Comparison of ENCODE assay signal across 9 cellular contexts in the genomic region with DNA sequence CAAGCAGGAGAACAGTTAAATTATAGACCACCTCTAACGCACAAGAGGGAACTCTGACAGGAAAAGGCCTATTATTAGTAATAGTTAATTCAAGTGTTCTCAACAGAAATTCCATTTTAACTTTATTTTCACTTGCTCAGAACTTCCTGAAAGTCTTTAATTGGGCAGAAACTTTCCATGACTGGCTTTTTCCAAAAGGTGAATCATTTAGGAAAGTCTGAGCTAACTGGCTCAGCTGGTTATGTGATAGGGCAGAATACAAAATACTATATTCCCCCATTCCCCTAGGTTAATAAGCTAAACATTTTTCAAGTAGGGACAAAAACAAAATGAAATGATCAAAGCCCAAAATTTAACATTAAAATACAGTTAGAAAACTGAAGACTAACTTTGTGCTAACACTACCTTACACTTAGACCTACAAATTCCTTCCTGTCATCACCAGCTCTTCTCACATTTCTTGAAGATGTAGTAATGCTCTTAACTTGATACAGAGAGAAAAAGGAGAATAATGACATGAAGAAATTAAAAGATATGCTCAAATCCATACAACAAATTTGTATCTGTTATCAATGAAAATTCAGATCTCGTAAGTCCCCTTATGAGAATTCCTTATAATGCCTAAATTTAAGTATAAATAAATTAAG. TPM values are rescaled to one million over a fixed set of nuclear protein-coding genes. Genes with fewer than 3 reads are reported as not detected.
DNase-seq lines count a peak whose midpoint lies in the region; ATAC-seq, FAIRE-seq and TF ChIP-seq lines count a peak whose summit lies in the region.
"Had no signal": no experiment of that assay in that cellular context is flagged by ENCODE, and none has a peak within 500 bp of the region (broad histone marks: within the 10 kb centered on the region; RNA-seq: fewer than 3 reads in every experiment).

No MANE protein-coding gene starts in this region.

- H3K9me3 Mint-ChIP-seq in neural progenitor cell: no peaks in the 10 kb centered on the region

- intact Hi-C loops in cardiac septum (cut with DNase I): loop anchor here (5.0 kb wide), 2 partner anchors 170 to 205 kb away; no protein-coding TSS in a partner anchor
- intact Hi-C loops in endothelial cell of umbilical vein (cut with micrococcal nuclease): loop anchor here (1.0 to 2.0 kb wide), 2 partner anchors 157 to 168 kb away; no protein-coding TSS in a partner anchor

- H3K27me3 ChIP-seq in cardiac muscle cell (no peaks in the 10 kb centered on the region), endothelial cell of umbilical vein (ENCODE audit: control insufficient read depth in 2 of 2, insufficient read depth in 2 of 2, low read length in 2 of 2) (no peaks in the 10 kb centered on the region), muscle layer of duodenum (ENCODE audit: low read depth, low read length) (no peaks in the 10 kb centered on the region), neural progenitor cell (no peaks in the 10 kb centered on the region)

- H3K36me3 Mint-ChIP-seq in neural progenitor cell: peaks cover 14% of the 10 kb centered on the region

- POLR2A ChIA-PET in endothelial cell of umbilical vein (lab: Charles Lee): no interaction called here

- TF ChIP-seq POLR2A in endothelial cell of umbilical vein (IDR thresholded peaks at IDR 0.05; ENCODE audit: low read depth, low read length): no peak

- DNase-seq in cardiac muscle cell (ENCODE audit: low read depth in 1 of 2, low spot score in 1 of 2) (peak; percentile 58 to 64), cardiac septum (ENCODE audit: low spot score) (no peak), endothelial cell of umbilical vein (ENCODE audit: low read depth, low spot score) (peak; percentile 94), COLO829 (ENCODE audit: low spot score) (no peak), neural progenitor cell (ENCODE audit: low spot score) (no peak)

- peaks cover 13% of the 10 kb centered on the region for H3F3A ChIP-seq in neural progenitor cell (ENCODE audit: low read depth)

- H3K27ac ChIP-seq in cardiac muscle cell (peak overlapping the region; percentile 84), endothelial cell of umbilical vein (ENCODE audit: insufficient read depth, low read depth, low read length) (peak overlapping the region; percentile 89), muscle layer of duodenum (ENCODE audit: low read length) (peak overlapping the region; percentile 81), neural progenitor cell (no peak overlapping the region)

- H2AFZ ChIP-seq in endothelial cell of umbilical vein (ENCODE audit: low read depth, low read length): no peak overlapping the region
- H2AFZ ChIP-seq in neural progenitor cell (replicated peaks): no peak overlapping the region

- no peak overlapping the region for H3K27ac Mint-ChIP-seq in neural progenitor cell

- H3K27me3 Mint-ChIP-seq in neural progenitor cell (ENCODE audit: insufficient read depth, low read depth): no peaks in the 10 kb centered on the region

- H3K9me3 ChIP-seq in cardiac muscle cell (ENCODE audit: low read depth): no peaks in the 10 kb centered on the region
- no peaks in the 10 kb centered on the region for H3K9me3 ChIP-seq in endothelial cell of umbilical vein (replicated peaks; ENCODE audit: control insufficient read depth, insufficient read depth, low read length)
- H3K9me3 ChIP-seq in muscle layer of duodenum (ENCODE audit: control insufficient read depth in 1 of 2, low read length in 2 of 2): no peaks in the 10 kb centered on the region
- H3K9me3 ChIP-seq in neural progenitor cell (ENCODE audit: low read depth): no peaks in the 10 kb centered on the region

- FAIRE-seq in endothelial cell of umbilical vein (lab: Jason Lieb, UNC): peak; percentile 79

- dilution Hi-C loops in endothelial cell of umbilical vein (cut with MboI; ENCODE audit: extremely low pct_ligation_motif_present, low sequenced_read_pairs): no loop called here

- H3K4me3 ChIP-seq in cardiac muscle cell (no peak overlapping the region), endothelial cell of umbilical vein (replicated peaks in 1 of 3; ENCODE audit: insufficient read depth in 1 of 3, low read depth in 1 of 3, low read length in 3 of 3) (no peak overlapping the region), muscle layer of duodenum (ENCODE audit: low read depth in 1 of 2, low read length in 2 of 2) (no peak overlapping the region), neural progenitor cell (no peak overlapping the region)

- H3K4me1 Mint-ChIP-seq in neural progenitor cell: no peaks in the 10 kb centered on the region

- peak overlapping the region; percentile 65 for H3K4me2 ChIP-seq in endothelial cell of umbilical vein (ENCODE audit: insufficient read depth, low read length)
- no peak overlapping the region for H3K4me2 ChIP-seq in neural progenitor cell

- peak overlapping the region; percentile 84 for H3K9ac ChIP-seq in endothelial cell of umbilical vein (replicated peaks; ENCODE audit: extremely low read depth, insufficient read depth, low read length)
- H3K9ac ChIP-seq in neural progenitor cell: no peak overlapping the region

- TF ChIP-seq CTCF in cardiac muscle cell (IDR thresholded peaks at IDR 0.05; ENCODE audit: low read depth, low read length) (no peak), endothelial cell of umbilical vein (IDR thresholded peaks at IDR 0.05; ENCODE audit: extremely low read depth in 1 of 2, insufficient read depth in 1 of 2, low read depth in 1 of 2, low read length in 2 of 2) (no peak), neural progenitor cell (IDR thresholded peaks at IDR 0.05) (no peak)

- H3K36me3 ChIP-seq in cardiac muscle cell (peaks cover 10% of the 10 kb centered on the region), endothelial cell of umbilical vein (ENCODE audit: control insufficient read depth in 2 of 2, extremely low read depth in 1 of 2, insufficient read depth in 2 of 2, low read length in 2 of 2) (peaks cover 0 to 3% of the 10 kb centered on the region in 2 experiments), muscle layer of duodenum (ENCODE audit: control insufficient read depth in 1 of 2, insufficient read depth in 2 of 2, low read length in 2 of 2) (peaks cover 3 to 5% of the 10 kb centered on the region in 2 donors), neural progenitor cell (no peaks in the 10 kb centered on the region)

- BruUV-seq in endothelial cell of umbilical vein (replicated peaks; lab: Mats Ljungman, UMichigan): TSS peak; percentile 99

- H3K79me2 ChIP-seq in endothelial cell of umbilical vein (ENCODE audit: control insufficient read depth, insufficient read depth, low read length): no peaks in the 10 kb centered on the region
- no peaks in the 10 kb centered on the region for H3K79me2 ChIP-seq in neural progenitor cell (ENCODE audit: low read depth)

- no peaks in the 10 kb centered on the region for H3K9me1 ChIP-seq in endothelial cell of umbilical vein (replicated peaks; ENCODE audit: control insufficient read depth, extremely low read depth, insufficient read depth, low read length)

- no peak overlapping the region for H3K4me3 Mint-ChIP-seq in neural progenitor cell

- H4K20me1 ChIP-seq in endothelial cell of umbilical vein (replicated peaks; ENCODE audit: control insufficient read depth, extremely low read depth, insufficient read depth, low read length) (no peaks in the 10 kb centered on the region), neural progenitor cell (ENCODE audit: low read depth) (no peaks in the 10 kb centered on the region)

- ATAC-seq in HG03571 (IDR thresholded peaks at IDR 0.05; ENCODE audit: unreplicated experiment): no peak
- ATAC-seq in HG02970 (IDR thresholded peaks at IDR 0.05; ENCODE audit: low FRiP score, unreplicated experiment): no peak
- ATAC-seq: Panc1 had no signal

- CTCF ChIA-PET in endothelial cell of umbilical vein (lab: Charles Lee): interaction anchor here (0.6 to 5.2 kb wide), 35 partner anchors 10 to 1769 kb away, joined by 3 to 186 read pairs (median 4); a partner anchor contains a TSS

- peaks cover 13% of the 10 kb centered on the region for H3K4me1 ChIP-seq in cardiac muscle cell (ENCODE audit: low read depth)
- H3K4me1 ChIP-seq in endothelial cell of umbilical vein (ENCODE audit: control insufficient read depth, extremely low read depth, insufficient read depth, low read length): peaks cover 13% of the 10 kb centered on the region
- peaks cover 0 to 7% of the 10 kb centered on the region in 2 donors for H3K4me1 ChIP-seq in muscle layer of duodenum (ENCODE audit: control insufficient read depth in 1 of 2, insufficient read depth in 2 of 2, low read length in 2 of 2)
- no peaks in the 10 kb centered on the region for H3K4me1 ChIP-seq in neural progenitor cell

TF ChIP-seq in endothelial cell of umbilical vein, 7 proteins besides CTCF, POLR2A, EP300 and RAD21:
- TF ChIP-seq POLR2AphosphoS5 (IDR thresholded peaks at IDR 0.05; ENCODE audit: insufficient read depth, low read depth, low read length) (no peak), FOS (IDR thresholded peaks at IDR 0.05; ENCODE audit: borderline replicate concordance, insufficient read depth, low read length) (peak; percentile 77), JUN (IDR thresholded peaks at IDR 0.05; ENCODE audit: borderline replicate concordance, insufficient read depth, insufficient read length, low read depth) (peak; percentile 93), GATA2 (IDR thresholded peaks at IDR 0.05; ENCODE audit: insufficient read depth, insufficient read length, low read depth, low read length) (no peak), MYC (IDR thresholded peaks at IDR 0.05; ENCODE audit: low read depth, low read length) (no peak), EZH2 (IDR thresholded peaks at IDR 0.05; ENCODE audit: borderline replicate concordance, low read depth, low read length, severe bottlenecking) (no peak)
- TF ChIP-seq, protein P1, sequence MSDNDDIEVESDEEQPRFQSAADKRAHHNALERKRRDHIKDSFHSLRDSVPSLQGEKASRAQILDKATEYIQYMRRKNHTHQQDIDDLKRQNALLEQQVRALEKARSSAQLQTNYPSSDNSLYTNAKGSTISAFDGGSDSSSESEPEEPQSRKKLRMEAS (IDR thresholded peaks at IDR 0.05; ENCODE audit: insufficient read depth, insufficient read length): no peak

RNA-seq across cellular contexts. Expression of a gene that starts 31.0 kb away (rescaled TPM):
- total RNA-seq in cardiac muscle cell: 78.1 and 103 TPM in 2 replicates
- polyA plus RNA-seq in cardiac muscle cell: 114 and 116 TPM in 2 replicates
- 24.6 TPM for total RNA-seq in cardiac septum
- total RNA-seq in endothelial cell of umbilical vein: 49.6 and 53.8 TPM in 2 replicates
- polyA plus RNA-seq in endothelial cell of umbilical vein: 12.0 and 17.8 TPM in 2 replicates
- polyA plus RNA-seq in endothelial cell of umbilical vein (2011; cell fraction: cytosol; rRNA removed): 43.9 and 46.4 TPM in 2 replicates
- polyA plus RNA-seq in endothelial cell of umbilical vein (2011; cell fraction: nucleus; rRNA removed): 23.4 and 34.2 TPM in 2 replicates
- 97.2 and 121 TPM in 2 replicates for polyA plus RNA-seq in endothelial cell of umbilical vein (2012)
- 12.9 and 22.5 TPM in 2 replicates for polyA minus RNA-seq in endothelial cell of umbilical vein
- 14.4 TPM for polyA minus RNA-seq in endothelial cell of umbilical vein (2011; cell fraction: cytosol; rRNA and poly(A)+ RNA removed)
- 29.8 and 41.1 TPM in 2 replicates for polyA minus RNA-seq in endothelial cell of umbilical vein (2011; cell fraction: nucleus; rRNA and poly(A)+ RNA removed)
- total RNA-seq in neural progenitor cell (ENCODE audit: low replicate concordance): 134 and 159 TPM in 2 replicates

Comparison
In these comparisons a context has a peak if more than half of its experiments do, and no peak if none do; other contexts are left out.
1. DNase-seq: peak in cardiac muscle cell (2 of 2) and endothelial cell of umbilical vein (single experiment); none in cardiac septum (single experiment), COLO829 (single experiment) and neural progenitor cell (single experiment).